2 cellular contexts compared by ENCODE assay signal in genomic region chr10:91591792-91592165, GRCh38.
TF ChIP-seq lines count a peak whose summit lies in the region.

No MANE protein-coding gene starts in this region.

TF ChIP-seq in HEK293, 187 proteins besides CTCF, POLR2A, EP300 and RAD21 (continued from another document):
- TF ChIP-seq ZNF335 (tag by site-specific recombination; conservative IDR thresholded peaks at IDR 0.05) = 0 out of 2 replicates have a peak, but pooled peaks have one; percentile 10
TF ChIP-seq in HEK293: peak in this region for 1.

TF ChIP-seq in liver, 16 proteins besides CTCF, POLR2A, EP300 and RAD21 (continued from another document):
- TF ChIP-seq HNF4G (IDR thresholded peaks at IDR 0.05) (no peak), GABPA (IDR thresholded peaks at IDR 0.05 in 1 of 2, conservative IDR thresholded peaks at IDR 0.05 in 1 of 2) (no peak), RXRA (IDR thresholded peaks at IDR 0.05) (no peak), FOXA2 (IDR thresholded peaks at IDR 0.05) (no peak), FOXA1 (IDR thresholded peaks at IDR 0.05) (no peak), ATF3 (IDR thresholded peaks at IDR 0.05) (no peak), SP1 (IDR thresholded peaks at IDR 0.05) (no peak)
TF ChIP-seq in liver: peak in this region for 0.
